9 cellular contexts compared by ENCODE assay signal in genomic region chr18:79797518-79798345, GRCh38. TPM values are rescaled to one million over a fixed set of nuclear protein-coding genes. Genes with fewer than 3 reads are reported as not detected.
A peak's percentile ranks its signal among the peaks of the same experiment; 100 is the strongest.
DNase-seq lines count a peak whose midpoint lies in the region; ATAC-seq and TF ChIP-seq lines count a peak whose summit lies in the region.
"Had no signal": no experiment of that assay in that cellular context is flagged by ENCODE, and none has a peak within 500 bp of the region (broad histone marks: within the 10 kb centered on the region; RNA-seq: fewer than 3 reads in every experiment).

A gene with protein sequence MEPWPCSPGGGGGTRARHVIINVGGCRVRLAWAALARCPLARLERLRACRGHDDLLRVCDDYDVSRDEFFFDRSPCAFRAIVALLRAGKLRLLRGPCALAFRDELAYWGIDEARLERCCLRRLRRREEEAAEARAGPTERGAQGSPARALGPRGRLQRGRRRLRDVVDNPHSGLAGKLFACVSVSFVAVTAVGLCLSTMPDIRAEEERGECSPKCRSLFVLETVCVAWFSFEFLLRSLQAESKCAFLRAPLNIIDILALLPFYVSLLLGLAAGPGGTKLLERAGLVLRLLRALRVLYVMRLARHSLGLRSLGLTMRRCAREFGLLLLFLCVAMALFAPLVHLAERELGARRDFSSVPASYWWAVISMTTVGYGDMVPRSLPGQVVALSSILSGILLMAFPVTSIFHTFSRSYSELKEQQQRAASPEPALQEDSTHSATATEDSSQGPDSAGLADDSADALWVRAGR (plus strand): TSS chr18:79797938. CDS start chr18:79863668, 65,730 bp downstream.

- H3K4me3 Mint-ChIP-seq in CD8-positive, alpha-beta memory T cell = peak within 1 kb of the TSS in 6 of 7 donors; percentile 54 to 76 (median 70)

- no TSS peak for BruUV-seq in OCI-LY7 (replicated peaks; lab: Mats Ljungman, UMichigan)

- H4K20me1 ChIP-seq in OCI-LY7 (ENCODE audit: insufficient read depth, low read length) = no peaks in the 10 kb centered on the region

- peaks cover 13% of the 10 kb centered on the region for H3K27me3 ChIP-seq in CD8-positive, alpha-beta memory T cell (ENCODE audit: insufficient read depth, low read length, poor library complexity, severe bottlenecking)
- H3K27me3 ChIP-seq in HL-60 (ENCODE audit: insufficient read depth, poor library complexity, severe bottlenecking) = peaks cover 6% of the 10 kb centered on the region
- H3K27me3 ChIP-seq in upper lobe of left lung = peaks cover 0 to 31% (median 11%) of the 10 kb centered on the region in 4 donors

- H3K27me3 Mint-ChIP-seq in CD8-positive, alpha-beta memory T cell = peaks cover 40 to 52% of the 10 kb centered on the region in 2 donors

- TF ChIP-seq POLR2A in upper lobe of left lung (IDR thresholded peaks at IDR 0.05) = no peak

- H3K4me1 ChIP-seq in CD8-positive, alpha-beta memory T cell (ENCODE audit: insufficient read depth, low read length) = no peaks in the 10 kb centered on the region
- H3K4me1 ChIP-seq in upper lobe of left lung = peaks cover 18 to 26% (median 23%) of the 10 kb centered on the region in 4 donors
- H3K4me1 ChIP-seq in OCI-LY7 (ENCODE audit: insufficient read depth, low read length, poor library complexity, severe bottlenecking) = peaks cover 15% of the 10 kb centered on the region

- H3K36me3 Mint-ChIP-seq in CD8-positive, alpha-beta memory T cell = peaks cover 0 to 4% (median 0%) of the 10 kb centered on the region in 3 donors

- H3K9me3 Mint-ChIP-seq in CD8-positive, alpha-beta memory T cell = peaks cover 0 to 2% (median 0%) of the 10 kb centered on the region in 5 donors

- intact Hi-C loops in OCI-LY7 (cut with micrococcal nuclease; ENCODE audit: unreplicated experiment) = no loop called here

- whole genome bisulfite sequencing in upper lobe of left lung, 2 donors = 21 to 64% methylated on average over 5 to 13 of the region's 92 CpGs

- no peak within 1 kb of the TSS for H2AFZ ChIP-seq in OCI-LY7 (ENCODE audit: low read length)

- H3K4me2 ChIP-seq in OCI-LY7 (ENCODE audit: low read length) = no peak within 1 kb of the TSS

- no peak for TF ChIP-seq EP300 in upper lobe of left lung (IDR thresholded peaks at IDR 0.05)

- CTCF ChIA-PET in CD8-positive, alpha-beta memory T cell (lab: Charles Lee) = no interaction called here
- CTCF ChIA-PET in OCI-LY7 (lab: Charles Lee; ENCODE audit: unreplicated experiment) = no interaction called here

- no peak within 1 kb of the TSS for H3K27ac ChIP-seq in CD8-positive, alpha-beta memory T cell (ENCODE audit: low read depth, low read length)
- H3K27ac ChIP-seq in HL-60 (replicated peaks) = peak within 1 kb of the TSS; percentile 57
- H3K27ac ChIP-seq in upper lobe of left lung = no peak within 1 kb of the TSS
- no peak within 1 kb of the TSS for H3K27ac ChIP-seq in OCI-LY7 (ENCODE audit: low read depth, low read length, poor library complexity, severe bottlenecking)
- H3K27ac ChIP-seq: epithelial cell of prostate had no signal

- POLR2A ChIA-PET in CD8-positive, alpha-beta memory T cell (lab: Charles Lee) = no interaction called here
- POLR2A ChIA-PET in OCI-LY7 (lab: Charles Lee) = no interaction called here

- H3K79me2 ChIP-seq in OCI-LY7 (ENCODE audit: insufficient read depth, low read depth, low read length) = no peaks in the 10 kb centered on the region

- TF ChIP-seq CTCF in HL-60 (IDR thresholded peaks at IDR 0.05; ENCODE audit: insufficient read depth, low read length) (no peak), upper lobe of left lung (IDR thresholded peaks at IDR 0.05) (peak in 1 of 6 experiments; percentile 27), OCI-LY7 (conservative IDR thresholded peaks at IDR 0.05; ENCODE audit: low read length) (no peak)

- peak in 2 of 5 donors; percentile 26 to 31 for DNase-seq in CD8-positive, alpha-beta memory T cell
- DNase-seq in HL-60 (ENCODE audit: low read depth in 1 of 2, low spot score in 1 of 2) = peak in 1 of 2 experiments; percentile 41
- peak; percentile 58 for DNase-seq in astrocyte of the hippocampus (ENCODE audit: low read depth, low spot score)
- DNase-seq in left kidney (ENCODE audit: low read depth, low spot score) = peak; percentile 83
- peak in 1 of 2 donors; percentile 88 for DNase-seq in upper lobe of left lung
- no peak for DNase-seq in OCI-LY7 (ENCODE audit: low spot score)
- DNase-seq in DMS114 treated with DMSO at 0.1 percent for 48 hours (lab: John Stamatoyannopoulos, UW; ENCODE audit: unreplicated experiment) = no peak
- DNase-seq in MV-4-11 (lab: John Stamatoyannopoulos, UW) = no peak

- H3K4me3 ChIP-seq in CD8-positive, alpha-beta memory T cell (ENCODE audit: low read length) = no peak within 1 kb of the TSS
- H3K4me3 ChIP-seq in HL-60 (replicated peaks; ENCODE audit: insufficient read depth, low read length) = peak within 1 kb of the TSS; percentile 48
- H3K4me3 ChIP-seq in upper lobe of left lung = peak within 1 kb of the TSS; percentile 5 to 51 (median 38)
- H3K4me3 ChIP-seq in OCI-LY7 (ENCODE audit: low read depth, low read length, poor library complexity, severe bottlenecking) = no peak within 1 kb of the TSS

- peak within 1 kb of the TSS in 1 of 8 donors; percentile 40 for H3K27ac Mint-ChIP-seq in CD8-positive, alpha-beta memory T cell

- ATAC-seq in upper lobe of left lung (ENCODE audit: low FRiP score in 2 of 2) = peak in 1 of 2 donors; percentile 64

- peaks cover 4 to 20% (median 11%) of the 10 kb centered on the region in 3 donors for H3K4me1 Mint-ChIP-seq in CD8-positive, alpha-beta memory T cell

- H3K36me3 ChIP-seq in CD8-positive, alpha-beta memory T cell (ENCODE audit: insufficient read depth, low read length) = no peaks in the 10 kb centered on the region
- H3K36me3 ChIP-seq in upper lobe of left lung (no peaks in the 10 kb centered on the region), OCI-LY7 (ENCODE audit: insufficient read depth, low read length) (no peaks in the 10 kb centered on the region)

- no peaks in the 10 kb centered on the region for H3K9me3 ChIP-seq in CD8-positive, alpha-beta memory T cell (ENCODE audit: low read length)
- H3K9me3 ChIP-seq in upper lobe of left lung (no peaks in the 10 kb centered on the region), OCI-LY7 (ENCODE audit: low read length) (no peaks in the 10 kb centered on the region)

- H3K9me2 ChIP-seq in OCI-LY7 (ENCODE audit: insufficient read depth, low read length) = no peaks in the 10 kb centered on the region

RNA-seq across cellular contexts. Expression of the gene that starts here (rescaled TPM):
- not detected for total RNA-seq in CD8-positive, alpha-beta memory T cell
- not detected for polyA plus RNA-seq in CD8-positive, alpha-beta memory T cell
- total RNA-seq in upper lobe of left lung = 1 to 10 TPM in 1 of 6 donors, under 1 TPM in 3, not detected in 2; 0.49 to 1.1 (median 0.73) TPM
- not detected in 2 replicates for total RNA-seq in OCI-LY7 (2014; rRNA removed; shearing (Covaris generic))
- not detected in 2 replicates for total RNA-seq in OCI-LY7 (2022)

Comparison
In these comparisons a context has a peak if more than half of its experiments do, and no peak if none do; other contexts are left out.
1. DNase-seq: peak in astrocyte of the hippocampus (single experiment) and left kidney (single experiment); none in OCI-LY7 (single experiment), DMS114 treated with DMSO at 0.1 percent for 48 hours (single experiment) and MV-4-11 (single experiment).
2. H3K4me3 ChIP-seq: peak in HL-60 (single experiment) and upper lobe of left lung (4 of 4); none in CD8-positive, alpha-beta memory T cell (single experiment) and OCI-LY7 (single experiment).